Comparison of ENCODE assay signal across 8 cellular contexts in the genomic region with DNA sequence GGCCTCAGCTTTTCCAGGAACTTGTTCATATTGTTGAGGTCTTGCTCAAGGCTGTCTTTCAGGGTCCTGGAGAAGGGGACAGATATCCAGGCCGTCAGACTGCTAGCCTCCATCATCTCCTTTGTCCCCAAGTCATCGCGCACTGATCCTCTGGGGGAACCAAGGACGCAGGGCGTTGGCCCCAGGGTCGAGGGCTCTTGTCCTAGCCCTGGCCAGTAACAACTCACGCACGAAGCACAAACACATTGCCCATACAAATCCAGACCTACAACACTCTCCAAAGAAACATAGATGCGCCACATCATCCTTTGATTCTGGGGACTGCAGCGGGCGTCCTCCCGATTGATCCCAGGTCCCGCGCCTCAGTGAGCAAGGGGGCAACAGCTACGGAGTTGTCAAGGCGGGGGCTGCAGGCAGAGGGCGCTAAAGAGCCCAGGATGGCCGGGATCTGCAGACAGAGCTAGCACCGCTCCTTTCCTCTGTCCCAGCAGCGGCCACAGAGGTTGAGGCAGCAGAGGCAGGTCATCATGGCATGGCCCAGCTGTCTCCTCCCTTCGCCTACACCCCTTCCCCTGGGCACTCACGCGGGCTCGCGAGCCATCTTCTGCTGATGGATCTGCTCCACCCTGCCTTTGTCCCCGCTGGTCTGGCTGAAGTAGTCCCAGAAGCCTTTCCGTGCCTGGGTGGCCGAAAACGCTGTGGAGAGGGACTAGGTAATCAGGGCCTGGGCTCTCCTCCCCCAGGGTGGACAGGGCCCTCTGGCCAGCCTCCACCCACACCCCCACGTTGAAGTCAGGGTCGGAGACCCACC. TPM values are rescaled to one million over a fixed set of nuclear protein-coding genes. Genes with fewer than 3 reads are reported as not detected.
DNase-seq lines count a peak whose midpoint lies in the region; ATAC-seq, FAIRE-seq and TF ChIP-seq lines count a peak whose summit lies in the region.

No MANE protein-coding gene starts in this region.

- no peak for FAIRE-seq in urothelium cell line (lab: Jason Lieb, UNC)

- H3K36me3 ChIP-seq in heart right ventricle, result peaks cover 0 to 6% (median 2%) of the 10 kb centered on the region in 9 donors
- H3K36me3 ChIP-seq in psoas muscle (ENCODE audit: insufficient read depth in 1 of 2, low read depth in 1 of 2), result peaks cover 0 to 7% of the 10 kb centered on the region in 2 donors

- POLR2A ChIA-PET in GM10248 (lab: Yijun Ruan, JAX) (no interaction called here), T-cell (lab: Charles Lee) (interaction anchor here (0.7 to 1.5 kb wide), 2 partner anchors 45 to 286 kb away, joined by 3 read pairs; no protein-coding TSS in a partner anchor)

- peaks cover 0 to 4% of the 10 kb centered on the region in 2 donors for H3K27me3 Mint-ChIP-seq in T-cell

- H3K4me1 Mint-ChIP-seq in T-cell, result peaks cover 32 to 36% (median 34%) of the 10 kb centered on the region in 3 donors

- peak overlapping the region in 2 of 3 donors; percentile 31 to 41 for H3K4me3 Mint-ChIP-seq in T-cell

- intact Hi-C loops in heart right ventricle (cut with DNase I) (loop anchor here (1.0 to 10.0 kb wide), 16 partner anchors 41 to 436 kb away; a partner anchor contains a TSS), psoas muscle (cut with DNase I) (loop anchor here (1.0 to 5.0 kb wide), 4 partner anchors 44 to 316 kb away; a partner anchor contains a TSS)

- no peaks in the 10 kb centered on the region for H3K9me3 Mint-ChIP-seq in T-cell

- WGBS in heart right ventricle, 2 donors, result 22 to 27% methylated on average over 31 of the region's 31 CpGs
- WGBS in psoas muscle, 3 donors, result 17 to 29% (median 21%) methylated on average over 28 to 31 of the region's 31 CpGs

- H3K9me3 ChIP-seq in heart right ventricle (no peaks in the 10 kb centered on the region), psoas muscle (no peaks in the 10 kb centered on the region)

- H3K27me3 ChIP-seq in heart right ventricle (no peaks in the 10 kb centered on the region), psoas muscle (ENCODE audit: insufficient read depth in 3 of 3, low read length in 2 of 3) (no peaks in the 10 kb centered on the region)

- H3K27ac ChIP-seq in heart right ventricle, result no peak overlapping the region
- no peak overlapping the region for H3K27ac ChIP-seq in psoas muscle

- TF ChIP-seq CTCF in GM10248 (IDR thresholded peaks at IDR 0.05; ENCODE audit: control extremely low read depth, extremely low read depth, low read depth, missing control alignments) (peak; percentile 93), heart right ventricle (IDR thresholded peaks at IDR 0.05) (peak; percentile 82 to 95 (median 93)), psoas muscle (IDR thresholded peaks at IDR 0.05) (peak; percentile 90)

- DNase-seq in GM10248 (ENCODE audit: extremely low spot score), result peak; percentile 87
- peak; percentile 68 for DNase-seq in NAMALWA (ENCODE audit: low spot score)
- DNase-seq in T-cell, result peak; percentile 16 to 79 (median 68)
- DNase-seq in activated naive CD8-positive, alpha-beta T cell treated with anti-CD3 and anti-CD28 coated beads, Interleukin-2, amount 50 U/mL, for 16 hours (ENCODE audit: low read depth, low spot score), result peak; percentile 54
- DNase-seq in heart right ventricle, result peak; percentile 79 to 86
- DNase-seq in psoas muscle, result peak; percentile 75 to 88
- DNase-seq in urothelium cell line (ENCODE audit: low spot score), result peak; percentile 64

- CTCF ChIA-PET in GM10248 (lab: Yijun Ruan, JAX) (interaction anchor here (0.6 to 10.2 kb wide), 47 partner anchors 8 to 440 kb away, joined by 3 to 100 read pairs (median 5); a partner anchor contains a TSS), T-cell (lab: Charles Lee) (interaction anchor here (0.5 to 3.0 kb wide), 20 partner anchors 11 to 439 kb away, joined by 3 to 38 read pairs (median 4); a partner anchor contains a TSS)

- peak overlapping the region in 1 of 2 donors; percentile 16 for H3K27ac Mint-ChIP-seq in T-cell

- peaks cover 8% of the 10 kb centered on the region for H3K36me3 Mint-ChIP-seq in T-cell

- H3K4me3 ChIP-seq in heart right ventricle, result peak overlapping the region in 3 of 10 donors; percentile 12 to 25 (median 19)
- H3K4me3 ChIP-seq in psoas muscle, result peak overlapping the region; percentile 38

- ATAC-seq in T-cell (replicated peaks in 1 of 4) (peak; percentile 42 to 62 (median 52)), heart right ventricle (peak; percentile 57 to 80 (median 76)), psoas muscle (peak; percentile 74 to 81 (median 78)), HG03280 (IDR thresholded peaks at IDR 0.05; ENCODE audit: unreplicated experiment) (no peak)

- H3K4me1 ChIP-seq in heart right ventricle (peaks cover 7 to 29% (median 24%) of the 10 kb centered on the region in 9 donors), psoas muscle (peaks cover 10% of the 10 kb centered on the region)

RNA-seq across cellular contexts. Expression of a gene that starts 0.5 kb away (rescaled TPM):
- total RNA-seq in T-cell (under 1 TPM in 2 of 5 donors, not detected in 3; 0.19 to 0.85 TPM), heart right ventricle (not detected), psoas muscle (not detected)
- polyA plus RNA-seq in heart right ventricle (not detected), psoas muscle (under 1 TPM in 1 of 3 donors, not detected in 2; 0.05 TPM)

RNA-seq across cellular contexts. Expression of a gene that starts 3.4 kb away (rescaled TPM):
- total RNA-seq in T-cell (100 to 1,000 TPM in 2 of 5 donors, 10 to 100 TPM in 3; 57.8 to 113 (median 62.2) TPM), heart right ventricle (10 to 100 TPM; 17.3 to 32.9 (median 22.6) TPM), psoas muscle (10 to 100 TPM; 41.4 to 63.2 (median 56.1) TPM)
- polyA plus RNA-seq in heart right ventricle (10 to 100 TPM in 1 of 2 donors, 1 to 10 TPM in 1; 5.5 to 44.7 TPM), psoas muscle (10 to 100 TPM; 40.1 to 98.6 (median 70.2) TPM)

RNA-seq across cellular contexts. Expression of a gene that starts 18.4 kb away (rescaled TPM):
- total RNA-seq in T-cell (10 to 100 TPM in 4 of 5 donors, 1 to 10 TPM in 1; 9.8 to 23.0 (median 20.5) TPM), heart right ventricle (1 to 10 TPM; 6.1 to 9.2 (median 7.0) TPM), psoas muscle (10 to 100 TPM in 1 of 4 donors, 1 to 10 TPM in 3; 8.6 to 11.4 (median 9.2) TPM)
- polyA plus RNA-seq in heart right ventricle (1 to 10 TPM; 6.3 to 7.1 TPM), psoas muscle (10 to 100 TPM; 11.2 to 17.1 (median 14.2) TPM)

RNA-seq across cellular contexts. Expression of a gene that starts 31.9 kb away (rescaled TPM):
- total RNA-seq in T-cell (not detected), heart right ventricle (under 1 TPM in 2 of 10 donors, not detected in 8; 0.26 to 0.28 TPM), psoas muscle (under 1 TPM in 1 of 4 donors, not detected in 3; 0.50 TPM)
- polyA plus RNA-seq in heart right ventricle (under 1 TPM in 1 of 2 donors, not detected in 1; 0.75 TPM), psoas muscle (1 to 10 TPM in 1 of 3 donors, under 1 TPM in 1, not detected in 1; 0.44 to 6.0 TPM)

RNA-seq across cellular contexts. Expression of a gene that starts 38.5 kb away (rescaled TPM):
- total RNA-seq in T-cell (1 to 10 TPM in 3 of 5 donors, not detected in 2; 3.3 to 4.1 (median 3.7) TPM), heart right ventricle (under 1 TPM in 1 of 10 donors, not detected in 9; 0.64 TPM), psoas muscle (under 1 TPM in 1 of 4 donors, not detected in 3; 0.46 TPM)
- polyA plus RNA-seq in heart right ventricle (under 1 TPM in 1 of 2 donors, not detected in 1; 0.12 TPM), psoas muscle (1 to 10 TPM in 1 of 3 donors, under 1 TPM in 1, not detected in 1; 0.26 to 2.2 TPM)
